9 cellular contexts compared by ENCODE assay signal in the genomic region with DNA sequence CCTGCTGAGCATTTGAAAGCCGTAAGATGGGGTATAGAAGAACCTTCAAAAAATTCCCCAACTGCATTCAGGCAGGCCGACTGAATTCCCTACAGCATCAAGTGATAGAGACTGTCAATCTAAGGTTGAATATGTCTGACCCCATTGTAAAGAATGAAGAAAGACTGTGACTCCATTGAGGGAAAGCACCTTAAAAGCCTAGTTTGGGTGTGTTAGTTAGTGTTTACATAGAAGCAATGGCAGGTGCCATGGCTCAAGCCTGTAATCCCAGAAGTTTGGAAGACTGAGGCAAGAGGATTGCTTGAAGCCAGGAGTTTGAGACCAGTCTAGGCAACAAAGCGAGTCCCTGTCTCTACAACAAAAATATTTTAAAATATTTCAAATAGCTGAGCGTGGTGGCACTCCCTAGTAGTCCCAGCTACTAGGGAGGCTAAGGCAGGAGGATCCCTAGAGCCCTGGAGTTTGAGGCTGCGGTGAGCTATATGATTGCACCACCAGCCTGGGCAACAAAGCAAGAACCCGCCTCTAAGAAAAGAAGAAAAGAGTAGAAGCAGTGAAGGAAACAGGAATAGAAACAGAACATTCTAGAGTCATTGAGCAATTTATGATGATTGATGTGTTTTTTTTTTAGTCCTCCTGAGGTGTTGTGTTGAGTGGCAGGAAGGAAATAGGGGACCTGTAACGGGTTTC. TPM values are rescaled to one million over a fixed set of nuclear protein-coding genes. Genes with fewer than 3 reads are reported as not detected.
A peak's percentile ranks its signal among the peaks of the same experiment; 100 is the strongest.
DNase-seq lines count a peak whose midpoint lies in the region; ATAC-seq, FAIRE-seq and TF ChIP-seq lines count a peak whose summit lies in the region.
"Had no signal": no experiment of that assay in that cellular context is flagged by ENCODE, and none has a peak within 500 bp of the region (broad histone marks: within the 10 kb centered on the region; RNA-seq: fewer than 3 reads in every experiment).

No MANE protein-coding gene starts in this region.

- peaks cover 25% of the 10 kb centered on the region for H3K4me1 Mint-ChIP-seq in HFFc6 (ENCODE audit: low read depth)

- peak overlapping the region; percentile 12 for H2AFZ ChIP-seq in keratinocyte (ENCODE audit: control insufficient read depth, low read length)

- TF ChIP-seq POLR2A in upper lobe of left lung (IDR thresholded peaks at IDR 0.05) = peak in 1 of 4 donors; percentile 41

- H3K4me1 ChIP-seq in keratinocyte (ENCODE audit: control insufficient read depth, extremely low read depth, insufficient read depth, low read length) (peaks cover 48% of the 10 kb centered on the region), upper lobe of left lung (peaks cover 70 to 76% (median 73%) of the 10 kb centered on the region in 4 donors)

- dilution Hi-C loops in keratinocyte (cut with MboI; ENCODE audit: extremely low pct_ligation_motif_present, low sequenced_read_pairs) = no loop called here

- H3K27me3 ChIP-seq in GM06990 (replicated peaks; ENCODE audit: control insufficient read depth, insufficient read depth, low read length) (no peaks in the 10 kb centered on the region), keratinocyte (ENCODE audit: control insufficient read depth, extremely low read depth, insufficient read depth, low read length) (no peaks in the 10 kb centered on the region), upper lobe of left lung (no peaks in the 10 kb centered on the region)

- no peak overlapping the region for H3K4me3 Mint-ChIP-seq in HFFc6

- 23 to 26% methylated on average over 7 of the region's 7 CpGs for WGBS in upper lobe of left lung, 2 donors

- no peaks in the 10 kb centered on the region for H3K79me2 ChIP-seq in keratinocyte (ENCODE audit: control insufficient read depth, insufficient read depth, low read length)

- H3K27ac ChIP-seq in keratinocyte (ENCODE audit: control insufficient read depth, insufficient read depth, low read length) (peak overlapping the region; percentile 88), upper lobe of left lung (peak overlapping the region; percentile 94 to 98 (median 98))

- H3K27me3 Mint-ChIP-seq in HFFc6 (ENCODE audit: insufficient read depth) = no peaks in the 10 kb centered on the region; the same call in 1 of the 2 replicates

- no peaks in the 10 kb centered on the region for H3K9me1 ChIP-seq in keratinocyte (ENCODE audit: control insufficient read depth, extremely low read depth, insufficient read depth, low read length)

- no peak for FAIRE-seq in keratinocyte (lab: Jason Lieb, UNC)

- peak overlapping the region; percentile 6 for H3K9ac ChIP-seq in keratinocyte (ENCODE audit: control insufficient read depth, extremely low read depth, insufficient read depth, low read length)

- H3K36me3 ChIP-seq in GM06990 (ENCODE audit: control insufficient read depth, insufficient read depth, low read length) (no peaks in the 10 kb centered on the region), keratinocyte (ENCODE audit: control insufficient read depth in 2 of 2, extremely low read depth in 1 of 2, insufficient read depth in 2 of 2, low read length in 2 of 2) (no peaks in the 10 kb centered on the region), upper lobe of left lung (no peaks in the 10 kb centered on the region)

- ATAC-seq in HG02981 (IDR thresholded peaks at IDR 0.05; ENCODE audit: unreplicated experiment) (peak; percentile 16), upper lobe of left lung (ENCODE audit: low FRiP score in 2 of 2) (peak; percentile 24 to 37)

- H3K9me3 Mint-ChIP-seq in HFFc6 = no peaks in the 10 kb centered on the region

- H3K36me3 Mint-ChIP-seq in HFFc6 (ENCODE audit: low read depth) = no peaks in the 10 kb centered on the region; the same call in 1 of the 2 replicates

- H3K9me3 ChIP-seq in keratinocyte (ENCODE audit: control insufficient read depth, low read depth, low read length) (no peaks in the 10 kb centered on the region), upper lobe of left lung (no peaks in the 10 kb centered on the region)

- TF ChIP-seq CTCF in GM06990 (IDR thresholded peaks at IDR 0.05; ENCODE audit: insufficient read depth, low read length, poor library complexity, severe bottlenecking) (no peak), keratinocyte (optimal IDR thresholded peaks at IDR 0.05 in 1 of 3, IDR thresholded peaks at IDR 0.05 in 1 of 3, conservative IDR thresholded peaks at IDR 0.05 in 1 of 3; ENCODE audit: extremely low read depth in 1 of 3, insufficient read depth in 2 of 3, low read length in 3 of 3) (no peak), upper lobe of left lung (IDR thresholded peaks at IDR 0.05) (no peak), HFFc6 (IDR thresholded peaks at IDR 0.05) (no peak), GM20000 (IDR thresholded peaks at IDR 0.05; ENCODE audit: extremely low read depth, missing control alignments) (no peak)

- no peaks in the 10 kb centered on the region for H4K20me1 ChIP-seq in keratinocyte (ENCODE audit: control insufficient read depth, extremely low read depth, insufficient read depth, low read length)

- TF ChIP-seq EP300 in upper lobe of left lung (IDR thresholded peaks at IDR 0.05) = peak in 2 of 4 donors; percentile 70 to 84

- H3K4me2 ChIP-seq in keratinocyte (ENCODE audit: control insufficient read depth, extremely low read depth, insufficient read depth, low read depth, low read length) = peak overlapping the region; percentile 83

- H3K4me3 ChIP-seq in GM06990 (replicated peaks; ENCODE audit: low read depth, low read length) = no peak overlapping the region
- no peak overlapping the region for H3K4me3 ChIP-seq in keratinocyte (ENCODE audit: control insufficient read depth in 2 of 3, extremely low read depth in 1 of 3, insufficient read depth in 2 of 3, low read depth in 1 of 3, low read length in 3 of 3)
- H3K4me3 ChIP-seq in upper lobe of left lung = peak overlapping the region in 2 of 4 donors; percentile 25 to 28

- H3K27ac Mint-ChIP-seq in HFFc6 = no peak overlapping the region

- DNase-seq in GM06990 (ENCODE audit: extremely low read depth, insufficient read length) (peak; percentile 50), SW480 (ENCODE audit: low spot score) (peak; percentile 51), keratinocyte (ENCODE audit: low read depth, low spot score) (no peak), upper lobe of left lung (peak in 1 of 2 donors; percentile 74), HFFc6 (no peak), iPS-NIHi7 (ENCODE audit: extremely low spot score) (no peak), GM20000 (ENCODE audit: low spot score) (no peak)

RNA-seq across cellular contexts. Expression of a gene that starts 15.4 kb away (rescaled TPM):
- polyA plus RNA-seq in keratinocyte = 8.1 to 14.0 TPM (median 10.0 TPM) in 3 replicates
- polyA plus RNA-seq in keratinocyte (2011; ENCODE audit: low read depth) = 8.0 TPM
- polyA plus RNA-seq in keratinocyte (2011; cell fraction: cytosol; rRNA removed) = 11.0 and 11.3 TPM in 2 replicates
- polyA plus RNA-seq in keratinocyte (2011; cell fraction: nucleus; rRNA removed) = 6.8 and 8.9 TPM in 2 replicates
- polyA plus RNA-seq in keratinocyte (2012; ENCODE audit: low replicate concordance) = 9.6 and 16.1 TPM in 2 replicates
- polyA minus RNA-seq in keratinocyte = 3.7 to 6.9 TPM (median 4.3 TPM) in 3 replicates
- polyA minus RNA-seq in keratinocyte (2011; cell fraction: cytosol; rRNA and poly(A)+ RNA removed) = 5.8 TPM
- 1.9 and 3.1 TPM in 2 replicates for polyA minus RNA-seq in keratinocyte (2011; cell fraction: nucleus; rRNA and poly(A)+ RNA removed)
- 10 to 100 TPM; 18.7 to 25.7 (median 22.5) TPM for total RNA-seq in upper lobe of left lung
- 10 to 100 TPM; 23.5 to 29.3 (median 26.2) TPM for total RNA-seq in HFFc6 (2021; fragmentation: NEBNext Ultra II Directional; extraction: Animal tissue kit (Norgen Biotek cat#: 25700))

RNA-seq across cellular contexts. Expression of a gene that starts 15.5 kb away (rescaled TPM):
- polyA plus RNA-seq in keratinocyte = 0.53 to 0.83 TPM (median 0.66 TPM) in 3 replicates
- polyA plus RNA-seq in keratinocyte (2011; ENCODE audit: low read depth) = not detected
- 0.46 and 0.81 TPM in 2 replicates for polyA plus RNA-seq in keratinocyte (2011; cell fraction: cytosol; rRNA removed)
- polyA plus RNA-seq in keratinocyte (2011; cell fraction: nucleus; rRNA removed) = 1.5 and 1.6 TPM in 2 replicates
- polyA plus RNA-seq in keratinocyte (2012; ENCODE audit: low replicate concordance) = 0.20 and 0.78 TPM in 2 replicates
- polyA minus RNA-seq in keratinocyte = 0.29 to 1.9 TPM (median 0.40 TPM) in 3 replicates
- polyA minus RNA-seq in keratinocyte (2011; cell fraction: cytosol; rRNA and poly(A)+ RNA removed) = 1.7 TPM
- 0.47 and 0.95 TPM in 2 replicates for polyA minus RNA-seq in keratinocyte (2011; cell fraction: nucleus; rRNA and poly(A)+ RNA removed)
- 1 to 10 TPM in 2 of 6 donors, under 1 TPM in 4; 0.30 to 2.6 (median 0.73) TPM for total RNA-seq in upper lobe of left lung
- total RNA-seq in HFFc6 (2021; fragmentation: NEBNext Ultra II Directional; extraction: Animal tissue kit (Norgen Biotek cat#: 25700)) = 10 to 100 TPM in 3 of 6 experiments, 1 to 10 TPM in 3; 8.1 to 14.9 (median 10.2) TPM

RNA-seq across cellular contexts. Expression of a gene that starts 16.5 kb away (rescaled TPM):
- polyA plus RNA-seq in keratinocyte = 89.7 to 165 TPM (median 159 TPM) in 3 replicates
- 41.9 TPM for polyA plus RNA-seq in keratinocyte (2011; ENCODE audit: low read depth)
- polyA plus RNA-seq in keratinocyte (2011; cell fraction: cytosol; rRNA removed) = 55.4 and 104 TPM in 2 replicates
- polyA plus RNA-seq in keratinocyte (2011; cell fraction: nucleus; rRNA removed) = 156 and 196 TPM in 2 replicates
- polyA plus RNA-seq in keratinocyte (2012; ENCODE audit: low replicate concordance) = 39.4 and 112 TPM in 2 replicates
- 115 to 413 TPM (median 186 TPM) in 3 replicates for polyA minus RNA-seq in keratinocyte
- polyA minus RNA-seq in keratinocyte (2011; cell fraction: cytosol; rRNA and poly(A)+ RNA removed) = 82.9 TPM
- polyA minus RNA-seq in keratinocyte (2011; cell fraction: nucleus; rRNA and poly(A)+ RNA removed) = 106 and 162 TPM in 2 replicates
- total RNA-seq in upper lobe of left lung = 1,000 to 10,000 TPM in 3 of 6 donors, 100 to 1,000 TPM in 3; 703 to 1,481 (median 910) TPM
- 10 to 100 TPM; 49.2 to 78.0 (median 59.5) TPM for total RNA-seq in HFFc6 (2021; fragmentation: NEBNext Ultra II Directional; extraction: Animal tissue kit (Norgen Biotek cat#: 25700))

RNA-seq across cellular contexts. Expression of a gene that starts 22.1 kb away (rescaled TPM):
- polyA plus RNA-seq in keratinocyte = 9.2 to 26.4 TPM (median 20.0 TPM) in 3 replicates
- polyA plus RNA-seq in keratinocyte (2011; ENCODE audit: low read depth) = 0.77 TPM
- polyA plus RNA-seq in keratinocyte (2011; cell fraction: cytosol; rRNA removed) = 16.8 and 21.1 TPM in 2 replicates
- polyA plus RNA-seq in keratinocyte (2011; cell fraction: nucleus; rRNA removed) = 12.9 and 13.4 TPM in 2 replicates
- 2.4 and 9.0 TPM in 2 replicates for polyA plus RNA-seq in keratinocyte (2012; ENCODE audit: low replicate concordance)
- polyA minus RNA-seq in keratinocyte = 10.7 to 17.8 TPM (median 16.1 TPM) in 3 replicates
- polyA minus RNA-seq in keratinocyte (2011; cell fraction: cytosol; rRNA and poly(A)+ RNA removed) = 18.8 TPM
- polyA minus RNA-seq in keratinocyte (2011; cell fraction: nucleus; rRNA and poly(A)+ RNA removed) = 5.2 and 8.9 TPM in 2 replicates
- total RNA-seq in upper lobe of left lung = 10 to 100 TPM in 5 of 6 donors, 1 to 10 TPM in 1; 5.2 to 35.6 (median 16.5) TPM
- 10 to 100 TPM; 51.0 to 59.6 (median 56.1) TPM for total RNA-seq in HFFc6 (2021; fragmentation: NEBNext Ultra II Directional; extraction: Animal tissue kit (Norgen Biotek cat#: 25700))

RNA-seq across cellular contexts. Expression of a gene that starts 41.6 kb away (rescaled TPM):
- 0.04 TPM in 1 of 3 replicates, not detected in the others for polyA plus RNA-seq in keratinocyte
- polyA plus RNA-seq in keratinocyte (2011; ENCODE audit: low read depth) = not detected
- polyA plus RNA-seq in keratinocyte (2011; cell fraction: cytosol; rRNA removed) = not detected in 2 replicates
- polyA plus RNA-seq in keratinocyte (2011; cell fraction: nucleus; rRNA removed) = not detected in 2 replicates
- polyA plus RNA-seq in keratinocyte (2012; ENCODE audit: low replicate concordance) = not detected in 2 replicates
- polyA minus RNA-seq in keratinocyte = not detected in 3 replicates
- not detected for polyA minus RNA-seq in keratinocyte (2011; cell fraction: cytosol; rRNA and poly(A)+ RNA removed)
- polyA minus RNA-seq in keratinocyte (2011; cell fraction: nucleus; rRNA and poly(A)+ RNA removed) = not detected in 2 replicates
- total RNA-seq in upper lobe of left lung = not detected
- not detected for total RNA-seq in HFFc6 (2021; fragmentation: NEBNext Ultra II Directional; extraction: Animal tissue kit (Norgen Biotek cat#: 25700))
- total RNA-seq: NCI-H460 had no signal

Comparison
In these comparisons a context has a peak if more than half of its experiments do, and no peak if none do; other contexts are left out.
1. DNase-seq: peak in GM06990 (single experiment) and SW480 (single experiment); none in keratinocyte (single experiment), HFFc6 (single experiment), iPS-NIHi7 (single experiment) and GM20000 (single experiment).
2. RNA of a gene that starts 16.5 kb away (total RNA-seq): 703 to 1,481 TPM in upper lobe of left lung; 49.2 to 78.0 TPM in HFFc6; every median in the first group is over 4 times any median in the second.